Comparison of ENCODE assay signal across 1 cellular context in genomic region chr15:99085413-99086326, GRCh38.
TF ChIP-seq lines count a peak whose summit lies in the region.

No MANE protein-coding gene starts in this region.

TF ChIP-seq in A549, 52 proteins besides CTCF, POLR2A, EP300 and RAD21 (continued from another document):
- TF ChIP-seq REST (IDR thresholded peaks at IDR 0.05) (no peak), JUNB (IDR thresholded peaks at IDR 0.05) (no peak), RFX5 (IDR thresholded peaks at IDR 0.05) (no peak), RNF2 (IDR thresholded peaks at IDR 0.05; ENCODE audit: borderline replicate concordance, low read depth) (no peak), POLR2AphosphoS2 (conservative IDR thresholded peaks at IDR 0.05; ENCODE audit: low read length) (no peak), MAFK (IDR thresholded peaks at IDR 0.05; ENCODE audit: partially characterized antibody) (no peak)
